Comparison of ENCODE assay signal across 11 cellular contexts in the genomic region with DNA sequence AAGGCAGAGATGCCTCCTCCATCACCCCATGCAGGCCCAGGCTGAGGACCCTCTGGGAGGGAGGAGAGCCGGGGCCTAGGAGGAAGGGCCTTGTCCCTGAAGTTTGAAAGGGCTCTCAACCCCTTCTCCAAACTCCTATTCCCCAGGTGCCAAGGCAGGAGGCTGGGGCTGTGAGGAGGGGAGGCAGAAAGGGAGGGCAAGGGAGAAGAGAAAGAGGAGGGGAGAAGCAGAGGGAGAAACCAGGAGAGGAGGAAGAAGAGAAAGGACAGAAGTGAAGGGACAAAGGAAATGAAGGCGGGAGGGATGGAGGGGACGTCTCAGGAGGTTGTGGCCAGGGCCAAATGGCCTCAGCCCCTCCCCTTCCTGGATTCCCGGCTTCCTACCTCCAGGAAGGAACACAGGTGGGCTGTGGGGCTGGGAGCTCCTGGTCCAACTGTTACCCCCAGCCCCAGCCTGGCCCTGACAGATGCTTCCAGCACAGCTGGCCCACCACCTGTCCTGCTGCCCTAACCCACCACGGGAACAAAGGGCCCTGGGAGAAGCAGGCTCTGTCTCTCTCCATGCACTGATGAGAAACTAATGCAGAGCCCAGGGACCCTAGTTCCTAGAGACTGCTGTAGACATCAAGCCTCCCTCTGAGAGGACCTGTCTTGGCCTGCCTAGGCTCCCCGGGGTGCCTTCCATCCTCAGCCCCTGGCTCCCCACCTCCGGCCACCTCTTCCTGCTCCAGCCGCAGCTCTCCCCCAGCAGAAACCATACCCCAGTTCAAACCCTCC. TPM values are rescaled to one million over a fixed set of nuclear protein-coding genes. Genes with fewer than 3 reads are reported as not detected.
A peak's percentile ranks its signal among the peaks of the same experiment; 100 is the strongest.
DNase-seq lines count a peak whose midpoint lies in the region; ATAC-seq lines count a peak whose summit lies in the region.
"Had no signal": no experiment of that assay in that cellular context is flagged by ENCODE, and none has a peak within 500 bp of the region (broad histone marks: within the 10 kb centered on the region; RNA-seq: fewer than 3 reads in every experiment).

No MANE protein-coding gene starts in this region.

- H3K4me1 ChIP-seq in subcutaneous abdominal adipose tissue (ENCODE audit: control insufficient read depth in 5 of 5, insufficient read depth in 5 of 5, low read length in 5 of 5), result peaks cover 2 to 46% (median 43%) of the 10 kb centered on the region in 5 donors

- H3K9me3 Mint-ChIP-seq in T-helper 2 cell treated with Interferon-gamma antibody and Interleukin-4, amounts not matched to agents 5 μg/mL and 100 μg/mL, for 36 hours, result no peaks in the 10 kb centered on the region
- H3K9me3 Mint-ChIP-seq in activated naive CD8-positive, alpha-beta T cell treated with anti-CD3 and anti-CD28 coated beads, Interleukin-2, amount 10 ng/mL, durations not matched to agents 7 days and 5 days, result no peaks in the 10 kb centered on the region

- H3K36me3 ChIP-seq in subcutaneous abdominal adipose tissue (ENCODE audit: control insufficient read depth in 5 of 5, insufficient read depth in 5 of 5, low read length in 5 of 5), result peaks cover 0 to 33% (median 30%) of the 10 kb centered on the region in 5 donors

- POLR2A ChIA-PET in activated naive CD8-positive, alpha-beta T cell treated with anti-CD3 and anti-CD28 coated beads, Interleukin-2, amount 10 ng/mL, durations not matched to agents 7 days and 5 days (lab: Charles Lee), result interaction anchor here (0.7 to 4.0 kb wide), 8 partner anchors 7 to 112 kb away, joined by 3 to 34 read pairs (median 4); a partner anchor contains a TSS

- no peak overlapping the region for H3K4me3 Mint-ChIP-seq in T-helper 2 cell treated with Interferon-gamma antibody and Interleukin-4, amounts not matched to agents 5 μg/mL and 100 μg/mL, for 36 hours
- H3K4me3 Mint-ChIP-seq in activated naive CD8-positive, alpha-beta T cell treated with anti-CD3 and anti-CD28 coated beads, Interleukin-2, amount 10 ng/mL, durations not matched to agents 7 days and 5 days, result peak overlapping the region; percentile 83

- no peaks in the 10 kb centered on the region for H3K27me3 ChIP-seq in subcutaneous abdominal adipose tissue (ENCODE audit: control insufficient read depth in 5 of 5, insufficient read depth in 4 of 5, low read length in 5 of 5)

- no peak for DNase-seq in T-helper 2 cell treated with Interferon-gamma antibody and Interleukin-4, amounts not matched to agents 5 μg/mL and 100 μg/mL, for 36 hours (ENCODE audit: low spot score)
- DNase-seq in T-helper 2 cell, result no peak
- no peak for DNase-seq in activated naive CD8-positive, alpha-beta T cell treated with anti-CD3 and anti-CD28 coated beads, Interleukin-2, amount 10 ng/mL, durations not matched to agents 7 days and 5 days
- no peak for DNase-seq in hippocampal formation (lab: John Stamatoyannopoulos, UW)
- DNase-seq: activated T-cell treated with anti-CD3 and anti-CD28 coated beads for 4 hours, NCI-H1436 treated with DMSO at 0.1 percent for 48 hours, OCI-M1 had no signal

- peak overlapping the region in 2 of 5 donors; percentile 42 to 46 for H3K9ac ChIP-seq in subcutaneous abdominal adipose tissue (ENCODE audit: low read length in 5 of 5)

- peaks cover 9% of the 10 kb centered on the region for H3K36me3 Mint-ChIP-seq in T-helper 2 cell treated with Interferon-gamma antibody and Interleukin-4, amounts not matched to agents 5 μg/mL and 100 μg/mL, for 36 hours (ENCODE audit: low read depth)
- H3K36me3 Mint-ChIP-seq in activated naive CD8-positive, alpha-beta T cell treated with anti-CD3 and anti-CD28 coated beads, Interleukin-2, amount 10 ng/mL, durations not matched to agents 7 days and 5 days, result peaks cover 23% of the 10 kb centered on the region

- H3K4me3 ChIP-seq in iPS-18c (ENCODE audit: insufficient read depth, low read depth, low read length), result 0 out of 2 replicates have a peak overlapping the region, but pooled peaks have one; percentile 10
- peak overlapping the region in 3 of 5 donors; percentile 6 to 24 (median 16) for H3K4me3 ChIP-seq in subcutaneous abdominal adipose tissue (ENCODE audit: low read depth in 1 of 5, low read length in 5 of 5)

- peaks cover 14% of the 10 kb centered on the region for H3K4me1 Mint-ChIP-seq in T-helper 2 cell treated with Interferon-gamma antibody and Interleukin-4, amounts not matched to agents 5 μg/mL and 100 μg/mL, for 36 hours (ENCODE audit: low read depth)
- H3K4me1 Mint-ChIP-seq in activated naive CD8-positive, alpha-beta T cell treated with anti-CD3 and anti-CD28 coated beads, Interleukin-2, amount 10 ng/mL, durations not matched to agents 7 days and 5 days, result peaks cover 37% of the 10 kb centered on the region

- peak overlapping the region; percentile 37 for H3K27ac ChIP-seq in subcutaneous abdominal adipose tissue (ENCODE audit: low read depth, low read length)

- no peak for ATAC-seq in activated naive CD8-positive, alpha-beta T cell treated with anti-CD3 and anti-CD28 coated beads, Interleukin-2, amount 10 ng/mL, durations not matched to agents 7 days and 5 days (ENCODE audit: low read depth)
- ATAC-seq in GM19324 (IDR thresholded peaks at IDR 0.05; ENCODE audit: low FRiP score, unreplicated experiment) (no peak), HG03354 (IDR thresholded peaks at IDR 0.05; ENCODE audit: poor library complexity, severe bottlenecking, unreplicated experiment) (no peak)

- H3K27me3 Mint-ChIP-seq in T-helper 2 cell treated with Interferon-gamma antibody and Interleukin-4, amounts not matched to agents 5 μg/mL and 100 μg/mL, for 36 hours (ENCODE audit: low read depth), result peaks cover 9% of the 10 kb centered on the region
- H3K27me3 Mint-ChIP-seq in activated naive CD8-positive, alpha-beta T cell treated with anti-CD3 and anti-CD28 coated beads, Interleukin-2, amount 10 ng/mL, durations not matched to agents 7 days and 5 days, result no peaks in the 10 kb centered on the region

- no peaks in the 10 kb centered on the region for H3K9me3 ChIP-seq in iPS-18c (ENCODE audit: control insufficient read depth, insufficient read depth, low read length)
- H3K9me3 ChIP-seq in subcutaneous abdominal adipose tissue (ENCODE audit: control insufficient read depth in 5 of 5, low read length in 5 of 5), result peaks cover 0 to 2% (median 0%) of the 10 kb centered on the region in 5 donors

- H3K27ac Mint-ChIP-seq in T-helper 2 cell treated with Interferon-gamma antibody and Interleukin-4, amounts not matched to agents 5 μg/mL and 100 μg/mL, for 36 hours, result peak overlapping the region; percentile 1
- H3K27ac Mint-ChIP-seq in activated naive CD8-positive, alpha-beta T cell treated with anti-CD3 and anti-CD28 coated beads, Interleukin-2, amount 10 ng/mL, durations not matched to agents 7 days and 5 days, result peak overlapping the region; percentile 80

RNA-seq across cellular contexts. Expression of a gene that starts 3.5 kb away (rescaled TPM):
- 10 to 100 TPM; 82.5 to 87.0 TPM for total RNA-seq in activated naive CD8-positive, alpha-beta T cell treated with anti-CD3 and anti-CD28 coated beads, Interleukin-2, amount 10 ng/mL, durations not matched to agents 7 days and 5 days

RNA-seq across cellular contexts. Expression of a gene that starts 23.3 kb away (rescaled TPM):
- total RNA-seq in activated naive CD8-positive, alpha-beta T cell treated with anti-CD3 and anti-CD28 coated beads, Interleukin-2, amount 10 ng/mL, durations not matched to agents 7 days and 5 days, result 10 to 100 TPM; 10.0 to 10.6 TPM

RNA-seq across cellular contexts. Expression of a gene that starts 27.5 kb away (rescaled TPM):
- total RNA-seq in activated naive CD8-positive, alpha-beta T cell treated with anti-CD3 and anti-CD28 coated beads, Interleukin-2, amount 10 ng/mL, durations not matched to agents 7 days and 5 days, result 10 to 100 TPM; 51.6 to 60.6 TPM

RNA-seq across cellular contexts. Expression of a gene that starts 39.7 kb away (rescaled TPM):
- total RNA-seq in activated naive CD8-positive, alpha-beta T cell treated with anti-CD3 and anti-CD28 coated beads, Interleukin-2, amount 10 ng/mL, durations not matched to agents 7 days and 5 days, result 1 to 10 TPM; 3.7 to 6.0 TPM

RNA-seq across cellular contexts. Expression of a gene that starts 43.5 kb away (rescaled TPM):
- 100 to 1,000 TPM; 181 to 186 TPM for total RNA-seq in activated naive CD8-positive, alpha-beta T cell treated with anti-CD3 and anti-CD28 coated beads, Interleukin-2, amount 10 ng/mL, durations not matched to agents 7 days and 5 days
